Comparison of ENCODE assay signal across 8 cellular contexts in the genomic region with DNA sequence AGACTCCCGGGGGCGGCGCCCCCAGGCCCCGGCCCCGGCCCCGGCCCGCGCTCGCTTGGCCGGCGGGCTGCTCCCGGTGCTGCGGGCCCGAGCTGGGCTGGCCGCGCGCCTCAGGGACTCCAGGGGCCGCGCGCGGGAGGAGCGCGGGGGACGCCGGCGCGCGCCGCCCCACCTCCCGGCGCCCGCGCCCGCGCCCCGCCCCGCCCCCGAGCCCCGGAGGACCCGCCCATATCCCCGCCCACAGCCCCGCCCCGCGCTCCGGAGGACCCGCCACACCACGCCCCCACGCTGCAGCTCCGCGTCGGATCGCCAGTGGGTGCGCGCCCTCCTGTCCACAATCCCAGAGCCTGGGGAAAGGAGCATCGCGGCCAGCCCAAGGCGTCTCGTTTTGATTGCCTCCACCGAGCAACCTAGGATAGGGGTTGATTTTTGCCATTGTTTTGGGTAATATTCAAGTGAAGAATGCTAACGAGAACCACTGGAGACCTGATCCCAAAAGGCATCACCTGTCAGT. TPM values are rescaled to one million over a fixed set of nuclear protein-coding genes. Genes with fewer than 3 reads are reported as not detected.
DNase-seq lines count a peak whose midpoint lies in the region; ATAC-seq, FAIRE-seq and TF ChIP-seq lines count a peak whose summit lies in the region.

A gene with protein sequence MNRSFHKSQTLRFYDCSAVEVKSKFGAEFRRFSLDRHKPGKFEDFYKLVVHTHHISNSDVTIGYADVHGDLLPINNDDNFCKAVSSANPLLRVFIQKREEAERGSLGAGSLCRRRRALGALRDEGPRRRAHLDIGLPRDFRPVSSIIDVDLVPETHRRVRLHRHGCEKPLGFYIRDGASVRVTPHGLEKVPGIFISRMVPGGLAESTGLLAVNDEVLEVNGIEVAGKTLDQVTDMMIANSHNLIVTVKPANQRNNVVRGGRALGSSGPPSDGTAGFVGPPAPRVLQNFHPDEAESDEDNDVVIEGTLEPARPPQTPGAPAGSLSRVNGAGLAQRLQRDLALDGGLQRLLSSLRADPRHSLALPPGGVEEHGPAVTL (minus strand): TSS at position 112 of the 514 bp plus-strand sequence. CDS start 166 bp downstream, outside the sequence.

- no peaks in the 10 kb centered on the region for H3K27me3 ChIP-seq in SJSA1 (replicated peaks)
- H3K27me3 ChIP-seq in cardiac muscle cell, result peaks cover 3% of the 10 kb centered on the region
- H3K27me3 ChIP-seq in pancreas, result no peaks in the 10 kb centered on the region
- H3K27me3 ChIP-seq in thymus (ENCODE audit: control insufficient read depth, insufficient read depth), result peaks cover 38% of the 10 kb centered on the region

- H3K4me1 ChIP-seq in SJSA1 (replicated peaks) (peaks cover 37% of the 10 kb centered on the region), cardiac muscle cell (ENCODE audit: low read depth) (no peaks in the 10 kb centered on the region), pancreas (no peaks in the 10 kb centered on the region), thymus (ENCODE audit: control insufficient read depth, insufficient read depth, low read length) (no peaks in the 10 kb centered on the region)

- in situ Hi-C loops in KBM-7 (cut with MboI; ENCODE audit: low pct_unique_long_range_greater_than_20kb, low sequenced_read_pairs), result no loop called here

- H3K4me3 ChIP-seq in SJSA1 (peak within 1 kb of the TSS; percentile 85), cardiac muscle cell (peak within 1 kb of the TSS; percentile 92), pancreas (peak within 1 kb of the TSS; percentile 60 to 83 (median 68)), thymus (ENCODE audit: low read length) (peak within 1 kb of the TSS; percentile 64)

- no peaks in the 10 kb centered on the region for H3K9me3 Mint-ChIP-seq in activated naive CD8-positive, alpha-beta T cell (ENCODE audit: low read depth)

- H3K9me3 ChIP-seq in SJSA1 (replicated peaks), result no peaks in the 10 kb centered on the region
- H3K9me3 ChIP-seq in cardiac muscle cell (ENCODE audit: low read depth), result no peaks in the 10 kb centered on the region
- H3K9me3 ChIP-seq in pancreas, result no peaks in the 10 kb centered on the region
- H3K9me3 ChIP-seq in thymus (ENCODE audit: control insufficient read depth), result no peaks in the 10 kb centered on the region

- intact Hi-C loops in pancreas (cut with DNase I), result no loop called here

- peak within 1 kb of the TSS; percentile 73 for H3K4me3 Mint-ChIP-seq in activated naive CD8-positive, alpha-beta T cell

- H3K27ac Mint-ChIP-seq in activated naive CD8-positive, alpha-beta T cell, result no peak within 1 kb of the TSS

- WGBS in pancreas, 2 donors, result 1% methylated on average over 33 to 60 of the region's 60 CpGs
- 1% methylated on average over 60 of the region's 60 CpGs for WGBS in thymus

- H3K27me3 Mint-ChIP-seq in activated naive CD8-positive, alpha-beta T cell, result peaks cover 19% of the 10 kb centered on the region

- H3K4me1 Mint-ChIP-seq in activated naive CD8-positive, alpha-beta T cell (ENCODE audit: low read depth), result peaks cover 7% of the 10 kb centered on the region

- DNase-seq in CD1c-positive myeloid dendritic cell (ENCODE audit: extremely low spot score), result peak; percentile 64
- DNase-seq in KBM-7, result peak; percentile 56
- DNase-seq in SJSA1 (ENCODE audit: low read depth in 1 of 2, low spot score in 2 of 2), result peak; percentile 29 to 84
- peak; percentile 79 to 80 for DNase-seq in cardiac muscle cell (ENCODE audit: low read depth in 1 of 2, low spot score in 1 of 2)
- peak; percentile 76 to 93 (median 82) for DNase-seq in pancreas

- FAIRE-seq in pancreas (lab: Jason Lieb, UNC), result no peak

- H3K36me3 Mint-ChIP-seq in activated naive CD8-positive, alpha-beta T cell, result no peaks in the 10 kb centered on the region

- H3K27ac ChIP-seq in SJSA1 (no peak within 1 kb of the TSS), cardiac muscle cell (no peak within 1 kb of the TSS), pancreas (no peak within 1 kb of the TSS), thymus (ENCODE audit: low read depth) (peak within 1 kb of the TSS; percentile 31)

- H3K36me3 ChIP-seq in SJSA1, result peaks cover 8% of the 10 kb centered on the region
- no peaks in the 10 kb centered on the region for H3K36me3 ChIP-seq in cardiac muscle cell
- no peaks in the 10 kb centered on the region for H3K36me3 ChIP-seq in pancreas
- H3K36me3 ChIP-seq in thymus (ENCODE audit: control insufficient read depth, insufficient read depth), result no peaks in the 10 kb centered on the region

- peak; percentile 67 for ATAC-seq in GM21390 (IDR thresholded peaks at IDR 0.05; ENCODE audit: unreplicated experiment)
- ATAC-seq in pancreas, result peak; percentile 83 to 96 (median 94)

- TF ChIP-seq CTCF in cardiac muscle cell (IDR thresholded peaks at IDR 0.05; ENCODE audit: low read depth, low read length) (no peak), pancreas (IDR thresholded peaks at IDR 0.05) (no peak)

RNA-seq across cellular contexts. Expression of the gene that starts here (rescaled TPM):
- 4.4 and 6.1 TPM in 2 replicates for total RNA-seq in SJSA1 (2014; rRNA removed; shearing (Covaris generic))
- total RNA-seq in cardiac muscle cell (8.7 and 10.3 TPM in 2 replicates), pancreas (1 to 10 TPM in 5 of 6 donors, under 1 TPM in 1; 0.42 to 2.2 (median 1.4) TPM)
- polyA plus RNA-seq in cardiac muscle cell (4.9 and 8.0 TPM in 2 replicates), pancreas (under 1 TPM; 0.77 to 0.99 TPM), thymus (13.6 TPM)
